In the genomic region with DNA sequence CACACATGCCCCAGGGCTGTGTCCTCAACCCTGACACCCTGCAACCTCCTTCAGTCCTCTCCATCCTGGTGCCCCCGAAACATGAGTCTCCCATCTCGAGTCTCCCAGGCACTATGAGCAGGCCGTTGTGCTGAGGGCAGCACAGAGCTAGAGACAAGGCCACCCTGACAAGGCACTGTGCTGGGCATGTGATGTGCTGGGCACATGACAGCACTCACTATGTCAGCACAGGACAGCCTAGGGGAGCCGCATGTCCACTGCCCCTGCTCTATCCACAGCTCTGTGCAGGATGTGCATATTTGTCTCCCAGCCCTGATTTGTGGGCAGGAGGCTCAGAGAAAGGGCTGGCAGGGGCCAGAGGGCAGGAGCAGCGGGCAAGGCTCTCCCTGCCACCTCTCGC, we compare ENCODE assay signal across 14 cellular contexts.
A peak's percentile ranks its signal among the peaks of the same experiment; 100 is the strongest.
DNase-seq lines count a peak whose midpoint lies in the region; ATAC-seq and TF ChIP-seq lines count a peak whose summit lies in the region.
"Had no signal": no experiment of that assay in that cellular context is flagged by ENCODE, and none has a peak within 500 bp of the region (broad histone marks: within the 10 kb centered on the region; RNA-seq: fewer than 3 reads in every experiment).

No MANE protein-coding gene starts in this region.

- H3K4ac ChIP-seq in neuronal stem cell (ENCODE audit: low read length) = no peak overlapping the region

- peak; percentile 43 to 54 for ATAC-seq in natural killer cell treated with Interleukin-12 subunit alpha and Interleukin-12 subunit beta and Interleukin-15 and Interleukin-18, amount 100 ng/mL, for 72 hours
- ATAC-seq in natural killer cell (no peak), gastroesophageal sphincter (peak; percentile 13), upper lobe of right lung (peak; percentile 47), HG03342 (IDR thresholded peaks at IDR 0.05; ENCODE audit: unreplicated experiment) (no peak)
- ATAC-seq: HCT116 had no signal

- H3K4me1 Mint-ChIP-seq in natural killer cell treated with Interleukin-12 subunit alpha and Interleukin-12 subunit beta and Interleukin-15 and Interleukin-18, amount 100 ng/mL, for 72 hours (ENCODE audit: low read depth in 2 of 2) = peaks cover 0 to 7% of the 10 kb centered on the region in 2 donors
- H3K4me1 Mint-ChIP-seq in natural killer cell = peaks cover 0 to under 1% of the 10 kb centered on the region in 2 donors

- TF ChIP-seq CTCF in natural killer cell (IDR thresholded peaks at IDR 0.05) (no peak), gastroesophageal sphincter (IDR thresholded peaks at IDR 0.05) (no peak), upper lobe of right lung (IDR thresholded peaks at IDR 0.05) (no peak)

- 74 to 100% methylated on average over 1 to 4 of the region's 6 CpGs for WGBS in gastroesophageal sphincter (ENCODE audit: low coverage in 1 of 2), 2 donors
- WGBS in neuronal stem cell (ENCODE audit: extremely low coverage in 2 of 2, insufficient read length in 2 of 2, insufficient replicate concordance in 1 of 2), 2 donors = no CpG with 5 or more reads among the region's 6 CpGs

- H2AK5ac ChIP-seq in neuronal stem cell (ENCODE audit: low read depth, low read length) = no peak overlapping the region

- H3K36me3 Mint-ChIP-seq in natural killer cell treated with Interleukin-12 subunit alpha and Interleukin-12 subunit beta and Interleukin-15 and Interleukin-18, amount 100 ng/mL, for 72 hours = no peaks in the 10 kb centered on the region
- no peaks in the 10 kb centered on the region for H3K36me3 Mint-ChIP-seq in natural killer cell
- H3K36me3 Mint-ChIP-seq: CD8-positive, alpha-beta memory T cell had no signal

- H2BK12ac ChIP-seq in neuronal stem cell (ENCODE audit: low read length) = no peak overlapping the region

- no peak overlapping the region for H2AFZ ChIP-seq in neuronal stem cell (ENCODE audit: low read length)
- H2AFZ ChIP-seq: GM23248 had no signal

- H3K27ac Mint-ChIP-seq in natural killer cell treated with Interleukin-12 subunit alpha and Interleukin-12 subunit beta and Interleukin-15 and Interleukin-18, amount 100 ng/mL, for 72 hours = no peak overlapping the region
- no peak overlapping the region for H3K27ac Mint-ChIP-seq in natural killer cell
- H3K27ac Mint-ChIP-seq: CD8-positive, alpha-beta memory T cell had no signal

- H3K4me1 ChIP-seq in gastroesophageal sphincter (peaks cover 0 to 9% (median 9%) of the 10 kb centered on the region in 3 donors), neuronal stem cell (ENCODE audit: control insufficient read depth in 2 of 2, insufficient read depth in 1 of 2, low read depth in 1 of 2, low read length in 2 of 2) (peaks cover 1 to 6% of the 10 kb centered on the region in 2 donors), upper lobe of right lung (peaks cover 3% of the 10 kb centered on the region)
- H3K4me1 ChIP-seq: A549, Caco-2 had no signal

- H3K27ac ChIP-seq in gastroesophageal sphincter (no peak overlapping the region), neuronal stem cell (replicated peaks; ENCODE audit: low read length) (no peak overlapping the region), upper lobe of right lung (no peak overlapping the region)
- H3K27ac ChIP-seq: A549, GM23248 had no signal

- H3K23ac ChIP-seq in neuronal stem cell (ENCODE audit: low read depth, low read length, poor library complexity) = no peak overlapping the region

- intact Hi-C loops in natural killer cell (cut with micrococcal nuclease) (no loop called here), upper lobe of right lung (cut with DNase I) (no loop called here)

- no peaks in the 10 kb centered on the region for H3K79me1 ChIP-seq in neuronal stem cell (ENCODE audit: low read depth, low read length)

- no peak overlapping the region for H3K14ac ChIP-seq in neuronal stem cell (ENCODE audit: low read length)

- H3K9ac ChIP-seq in neuronal stem cell (ENCODE audit: low read depth, low read length, poor library complexity) = peak overlapping the region; percentile 51
- H3K9ac ChIP-seq: GM23248 had no signal

- no peak overlapping the region for H3K4me3 Mint-ChIP-seq in natural killer cell treated with Interleukin-12 subunit alpha and Interleukin-12 subunit beta and Interleukin-15 and Interleukin-18, amount 100 ng/mL, for 72 hours
- H3K4me3 Mint-ChIP-seq in natural killer cell = no peak overlapping the region
- H3K4me3 Mint-ChIP-seq: CD8-positive, alpha-beta memory T cell had no signal

- no peak for TF ChIP-seq POLR2A in gastroesophageal sphincter (IDR thresholded peaks at IDR 0.05)

- no peak overlapping the region for H4K91ac ChIP-seq in neuronal stem cell (ENCODE audit: low read depth, low read length, poor library complexity)

- peaks cover 0 to 8% of the 10 kb centered on the region in 2 donors for H3K27me3 Mint-ChIP-seq in natural killer cell treated with Interleukin-12 subunit alpha and Interleukin-12 subunit beta and Interleukin-15 and Interleukin-18, amount 100 ng/mL, for 72 hours
- peaks cover 0 to 15% of the 10 kb centered on the region in 2 donors for H3K27me3 Mint-ChIP-seq in natural killer cell (ENCODE audit: low read depth in 2 of 2)

- H3K27me3 ChIP-seq in gastroesophageal sphincter (no peaks in the 10 kb centered on the region), neuronal stem cell (ENCODE audit: control insufficient read depth in 3 of 3, insufficient read depth in 3 of 3, low read depth in 1 of 3, low read length in 3 of 3) (no peaks in the 10 kb centered on the region), upper lobe of right lung (no peaks in the 10 kb centered on the region)
- H3K27me3 ChIP-seq: BE2C had no signal

- no peak overlapping the region for H2BK120ac ChIP-seq in neuronal stem cell (ENCODE audit: low read depth, low read length)

- no peaks in the 10 kb centered on the region for H3K9me3 Mint-ChIP-seq in natural killer cell treated with Interleukin-12 subunit alpha and Interleukin-12 subunit beta and Interleukin-15 and Interleukin-18, amount 100 ng/mL, for 72 hours
- H3K9me3 Mint-ChIP-seq in natural killer cell = no peaks in the 10 kb centered on the region

- H3K18ac ChIP-seq in neuronal stem cell (ENCODE audit: low read length) = peak overlapping the region; percentile 68

- DNase-seq in natural killer cell treated with Interleukin-12 subunit alpha and Interleukin-12 subunit beta and Interleukin-15 and Interleukin-18, amount 100 ng/mL, for 72 hours (ENCODE audit: low spot score) = no peak
- no peak for DNase-seq in natural killer cell
- no peak for DNase-seq in neuronal stem cell (ENCODE audit: low spot score)
- DNase-seq in upper lobe of right lung = no peak
- no peak for DNase-seq in mucosa of gallbladder (ENCODE audit: low spot score)
- DNase-seq in activated T-cell treated with anti-CD3 and anti-CD28 coated beads, Interleukin-2, amount 50 U/mL, for 1 hour = no peak
- DNase-seq: BE2C; Caco-2; CD8-positive, alpha-beta memory T cell; GM23248 had no signal

- H3K4me3 ChIP-seq in gastroesophageal sphincter = no peak overlapping the region
- peak overlapping the region in 1 of 2 donors; percentile 61 for H3K4me3 ChIP-seq in neuronal stem cell (ENCODE audit: low read length in 2 of 2)
- no peak overlapping the region for H3K4me3 ChIP-seq in upper lobe of right lung
- H3K4me3 ChIP-seq: A549, GM23248 had no signal

- H2BK15ac ChIP-seq in neuronal stem cell (ENCODE audit: low read length) = no peak overlapping the region

- H4K8ac ChIP-seq in neuronal stem cell (ENCODE audit: low read depth, low read length) = no peak overlapping the region

- no peaks in the 10 kb centered on the region for H3K36me3 ChIP-seq in gastroesophageal sphincter
- no peaks in the 10 kb centered on the region for H3K36me3 ChIP-seq in neuronal stem cell (replicated peaks in 1 of 2; ENCODE audit: control insufficient read depth in 2 of 2, insufficient read depth in 2 of 2, low read length in 2 of 2)
- H3K36me3 ChIP-seq in upper lobe of right lung = no peaks in the 10 kb centered on the region
- H3K36me3 ChIP-seq: BE2C had no signal

- no peak overlapping the region for H3K4me2 ChIP-seq in neuronal stem cell (ENCODE audit: insufficient read depth, low read length, poor library complexity, severe bottlenecking)
- H3K4me2 ChIP-seq: A549 had no signal

- H3K9me3 ChIP-seq in gastroesophageal sphincter (no peaks in the 10 kb centered on the region), neuronal stem cell (replicated peaks in 1 of 2; ENCODE audit: control insufficient read depth in 2 of 2, insufficient read depth in 1 of 2, low read depth in 1 of 2, low read length in 2 of 2) (no peaks in the 10 kb centered on the region), upper lobe of right lung (peaks cover 2% of the 10 kb centered on the region)
- H3K9me3 ChIP-seq: A549, BE2C had no signal

- H2BK5ac ChIP-seq in neuronal stem cell (ENCODE audit: low read length) = no peak overlapping the region

- no peak for TF ChIP-seq EP300 in gastroesophageal sphincter (IDR thresholded peaks at IDR 0.05)

Comparison
In these comparisons a context has a peak if more than half of its experiments do, and no peak if none do; other contexts are left out.
1. ATAC-seq: peak in natural killer cell treated with Interleukin-12 subunit alpha and Interleukin-12 subunit beta and Interleukin-15 and Interleukin-18, amount 100 ng/mL, for 72 hours (2 of 2), gastroesophageal sphincter (single experiment) and upper lobe of right lung (single experiment); none in natural killer cell (0 of 3) and HG03342 (single experiment).